In genomic region chr1:16174261-16174871, GRCh38 we compare ENCODE assay signal across 1 cellular context.
TF ChIP-seq lines count a peak whose summit lies in the region.

No MANE protein-coding gene starts in this region.

TF ChIP-seq in SK-N-SH, 30 proteins besides CTCF, POLR2A, EP300 and RAD21 (continued from another document):
- TF ChIP-seq PBX3 (IDR thresholded peaks at IDR 0.05): no peak
- no peak for TF ChIP-seq RFX5 (IDR thresholded peaks at IDR 0.05; ENCODE audit: low read length)
- no peak for TF ChIP-seq CHD2 (IDR thresholded peaks at IDR 0.05; ENCODE audit: low read length, partially characterized antibody)
- no peak for TF ChIP-seq TCF12 (IDR thresholded peaks at IDR 0.05)
- no peak for TF ChIP-seq NFIC (IDR thresholded peaks at IDR 0.05; ENCODE audit: borderline replicate concordance)
- no peak for TF ChIP-seq FOSL2 (IDR thresholded peaks at IDR 0.05; ENCODE audit: borderline replicate concordance, low read depth)
- TF ChIP-seq GABPA (IDR thresholded peaks at IDR 0.05; ENCODE audit: low read depth): no peak
- no peak for TF ChIP-seq FOXM1 (IDR thresholded peaks at IDR 0.05; ENCODE audit: low read depth)
- no peak for TF ChIP-seq RCOR1 (IDR thresholded peaks at IDR 0.05; ENCODE audit: low read length)
- no peak for TF ChIP-seq MEF2A (IDR thresholded peaks at IDR 0.05; ENCODE audit: borderline replicate concordance, low read depth)
- TF ChIP-seq GATA2 (CRISPR knock-in tag; IDR thresholded peaks at IDR 0.05): no peak
- no peak for TF ChIP-seq IRF3 (IDR thresholded peaks at IDR 0.05; ENCODE audit: low read depth, low read length)
